26 cellular contexts compared by ENCODE assay signal in genomic region chr17:13099906-13100305, GRCh38.
"Had no signal": no experiment of that assay in that cellular context is flagged by ENCODE, and none has a peak within 500 bp of the region (broad histone marks: within the 10 kb centered on the region; RNA-seq: fewer than 3 reads in every experiment).

No MANE protein-coding gene starts in this region.

- H2AFZ ChIP-seq: parathyroid adenoma had no signal

- ATAC-seq: effector memory CD8-positive, alpha-beta T cell; heart right ventricle; left cardiac atrium; left lung; naive thymus-derived CD8-positive, alpha-beta T cell; right lobe of liver; stimulated activated naive CD8-positive, alpha-beta T cell treated with anti-CD3 and anti-CD28 coated beads, Interleukin-15, amount 100 ng/mL, for 72 hours; upper lobe of right lung had no signal

- H3K4me3 ChIP-seq: esophagus squamous epithelium, heart right ventricle, left lung, right lobe of liver, suprapubic skin, transverse colon, upper lobe of right lung, uterus had no signal

- DNase-seq: cortex of kidney; effector memory CD8-positive, alpha-beta T cell; erythroblast; esophagus squamous epithelium; foreskin melanocyte; glutamatergic neuron; heart right ventricle; hippocampal formation; left cardiac atrium; left lung; mesenchymal stem cell; naive thymus-derived CD8-positive, alpha-beta T cell; nephron progenitor cell; right lobe of liver; small intestine; stimulated activated CD4-positive, alpha-beta T cell treated with anti-CD3 and anti-CD28 coated beads, Interleukin-12 subunit alpha, Interleukin-12 subunit beta, amount 100 ng/mL, for 4 hours; stimulated activated CD4-positive, alpha-beta T cell treated with anti-CD3 and anti-CD28 coated beads, Interleukin-1b, Interleukin-23, amount 100 ng/mL, for 48 hours; stimulated activated CD4-positive, alpha-beta T cell treated with anti-CD3 and anti-CD28 coated beads, Interleukin-4, amount 100 ng/mL, for 1 hour; stimulated activated CD8-positive, alpha-beta memory T cell treated with anti-CD3 and anti-CD28 coated beads, Interleukin-4, amount 100 ng/mL, for 48 hours; stimulated activated naive CD4-positive, alpha-beta T cell; stimulated activated naive CD8-positive, alpha-beta T cell treated with anti-CD3 and anti-CD28 coated beads, Interleukin-15, amount 100 ng/mL, for 72 hours; transverse colon; upper lobe of right lung; uterus had no signal

- H3K9me3 ChIP-seq: esophagus squamous epithelium, heart right ventricle, right lobe of liver, suprapubic skin, transverse colon, upper lobe of right lung, uterus had no signal

- H3K4me1 ChIP-seq: esophagus squamous epithelium, heart right ventricle, left lung, parathyroid adenoma, right lobe of liver, suprapubic skin, transverse colon, upper lobe of right lung, uterus had no signal

- H3K27ac ChIP-seq: esophagus squamous epithelium, heart right ventricle, left lung, parathyroid adenoma, right lobe of liver, suprapubic skin, transverse colon, upper lobe of right lung, uterus had no signal

- H3K9ac ChIP-seq: parathyroid adenoma had no signal

- H3K36me3 ChIP-seq: esophagus squamous epithelium, heart right ventricle, left lung, right lobe of liver, suprapubic skin, transverse colon, upper lobe of right lung, uterus had no signal

- H3K27me3 ChIP-seq: esophagus squamous epithelium, heart right ventricle, left lung, right lobe of liver, suprapubic skin, transverse colon, upper lobe of right lung, uterus had no signal
